Comparison of ENCODE assay signal across 1 cellular context in genomic region chr2:231713738-231714638, GRCh38.
TF ChIP-seq lines count a peak whose summit lies in the region.

No MANE protein-coding gene starts in this region.

TF ChIP-seq in A549, 52 proteins besides CTCF, POLR2A, EP300 and RAD21 (continued from another document):
- TF ChIP-seq REST (IDR thresholded peaks at IDR 0.05) (peak; percentile 8; the same call in 1 of the 2 replicates), HOXB13 (CRISPR knock-in tag; IDR thresholded peaks at IDR 0.05; ENCODE audit: low read depth) (no peak), MAX (IDR thresholded peaks at IDR 0.05) (peak; percentile 92), E2F6 (IDR thresholded peaks at IDR 0.05; ENCODE audit: borderline replicate concordance, low read depth) (peak; percentile 45; the same call in 1 of the 2 replicates), ZSCAN20 (CRISPR knock-in tag; IDR thresholded peaks at IDR 0.05) (no peak), CBX2 (IDR thresholded peaks at IDR 0.05; ENCODE audit: borderline replicate concordance, low read depth) (no peak), PBX3 (IDR thresholded peaks at IDR 0.05) (peak; percentile 83), KDM1A (IDR thresholded peaks at IDR 0.05; ENCODE audit: low read depth) (no peak), EHF (CRISPR knock-in tag; IDR thresholded peaks at IDR 0.05) (peak; percentile 34; the same call in 1 of the 2 replicates), CHD4 (IDR thresholded peaks at IDR 0.05; ENCODE audit: borderline replicate concordance) (no peak), CBX8 (IDR thresholded peaks at IDR 0.05) (no peak), FOSL2 (IDR thresholded peaks at IDR 0.05) (no peak), FOSL2 (CRISPR knock-in tag; IDR thresholded peaks at IDR 0.05) (peak; percentile 50; the same call in 1 of the 2 replicates), JUN (IDR thresholded peaks at IDR 0.05) (peak in 1 of 2 experiments; percentile 82; a peak in 3 of 5 replicates), HMGXB4 (CRISPR knock-in tag; IDR thresholded peaks at IDR 0.05; ENCODE audit: borderline replicate concordance) (no peak; the same call in none of the 2 replicates), ESRRA (IDR thresholded peaks at IDR 0.05; ENCODE audit: borderline replicate concordance, low read length) (no peak)
